In the genomic region with DNA sequence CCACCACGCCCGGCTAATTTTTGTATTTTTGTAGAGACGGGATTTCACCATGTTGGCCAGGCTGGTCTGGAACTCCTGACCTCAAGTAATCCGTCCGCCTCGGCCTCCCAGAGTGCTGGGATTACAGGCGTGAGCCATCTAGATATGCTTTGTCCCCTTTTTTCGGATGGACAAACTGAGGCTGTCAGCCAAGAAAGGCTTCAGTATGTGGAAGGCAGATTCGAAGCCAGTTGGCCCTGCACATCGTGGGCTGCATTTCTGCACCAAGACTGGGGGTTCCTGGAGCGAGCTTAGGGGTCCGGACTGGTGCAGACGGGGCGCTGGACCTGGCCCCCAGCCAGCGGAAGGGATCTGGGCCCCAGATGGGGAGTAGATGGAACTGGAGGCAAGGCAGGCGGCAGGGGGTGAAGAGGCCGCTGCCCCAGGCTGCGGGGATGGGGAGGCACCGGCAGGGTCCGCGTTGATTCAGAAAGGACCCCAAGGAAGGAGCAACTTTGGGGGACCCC, we compare ENCODE assay signal across 8 cellular contexts. TPM values are rescaled to one million over a fixed set of nuclear protein-coding genes. Genes with fewer than 3 reads are reported as not detected.
DNase-seq lines count a peak whose midpoint lies in the region; ATAC-seq and TF ChIP-seq lines count a peak whose summit lies in the region.

No MANE protein-coding gene starts in this region.

- TF ChIP-seq CTCF in kidney epithelial cell (IDR thresholded peaks at IDR 0.05; ENCODE audit: insufficient read depth, low read length, poor library complexity, severe bottlenecking) (no peak), tibial artery (IDR thresholded peaks at IDR 0.05) (no peak), GM13976 (IDR thresholded peaks at IDR 0.05; ENCODE audit: borderline replicate concordance, control extremely low read depth, extremely low read depth, insufficient read depth, missing control alignments) (no peak)

- in situ Hi-C loops in GM13976 (cut with MboI; ENCODE audit: low sequenced_read_pairs, unreplicated experiment) = no loop called here

- ATAC-seq in GM19035 (IDR thresholded peaks at IDR 0.05; ENCODE audit: unreplicated experiment) = no peak

- peaks cover 8 to 43% (median 38%) of the 10 kb centered on the region in 4 donors for H3K4me1 ChIP-seq in tibial artery

- H3K4me3 ChIP-seq in kidney epithelial cell (ENCODE audit: low read depth, low read length) (peak overlapping the region; percentile 65), tibial artery (peak overlapping the region; percentile 64)

- peak; percentile 71 for DNase-seq in activated effector memory CD4-positive, alpha-beta T cell treated with anti-CD3 and anti-CD28 coated beads, Interleukin-2, amount 50 U/mL, for 16 hours
- no peak for DNase-seq in activated effector memory CD4-positive, alpha-beta T cell treated with Interleukin-2 at 50 U/mL for 16 hours
- no peak for DNase-seq in activated T-helper 1 cell treated with anti-CD3 and anti-CD28 coated beads, Interleukin-12 subunit alpha, Interleukin-12 subunit beta, Interleukin-2, Interleukin-4 antibody, amounts not matched to agents 30 ng/mL and 10 ng/mL and 1 ng/mL, durations not matched to agents 14 hours and 24 hours and 36 hours (ENCODE audit: low spot score)
- no peak for DNase-seq in kidney epithelial cell (ENCODE audit: low read depth)
- DNase-seq in tibial artery = peak in 1 of 2 donors; percentile 77
- DNase-seq in GM13976 (ENCODE audit: low spot score) = no peak
- no peak for DNase-seq in NCI-H2029 (lab: John Stamatoyannopoulos, UW)

- peak overlapping the region; percentile 95 to 99 for H3K27ac ChIP-seq in tibial artery

- H3K4me3 Mint-ChIP-seq in activated T-helper 1 cell treated with anti-CD3 and anti-CD28 coated beads, Interleukin-12 subunit alpha, Interleukin-12 subunit beta, Interleukin-2, Interleukin-4 antibody, amounts not matched to agents 30 ng/mL and 10 ng/mL and 1 ng/mL, durations not matched to agents 14 hours and 24 hours and 36 hours = peak overlapping the region; percentile 89

- H3K9me3 ChIP-seq in tibial artery = no peaks in the 10 kb centered on the region

- H3K36me3 ChIP-seq in kidney epithelial cell (ENCODE audit: control insufficient read depth, insufficient read depth, low read length) (no peaks in the 10 kb centered on the region), tibial artery (no peaks in the 10 kb centered on the region)

- H3K9me3 Mint-ChIP-seq in activated T-helper 1 cell treated with anti-CD3 and anti-CD28 coated beads, Interleukin-12 subunit alpha, Interleukin-12 subunit beta, Interleukin-2, Interleukin-4 antibody, amounts not matched to agents 30 ng/mL and 10 ng/mL and 1 ng/mL, durations not matched to agents 14 hours and 24 hours and 36 hours = peaks cover 4% of the 10 kb centered on the region

- H3K27ac Mint-ChIP-seq in activated T-helper 1 cell treated with anti-CD3 and anti-CD28 coated beads, Interleukin-12 subunit alpha, Interleukin-12 subunit beta, Interleukin-2, Interleukin-4 antibody, amounts not matched to agents 30 ng/mL and 10 ng/mL and 1 ng/mL, durations not matched to agents 14 hours and 24 hours and 36 hours = peak overlapping the region; percentile 96

- H3K27me3 ChIP-seq in kidney epithelial cell (ENCODE audit: control insufficient read depth, insufficient read depth, low read length) (no peaks in the 10 kb centered on the region), tibial artery (no peaks in the 10 kb centered on the region)

- peaks cover 68% of the 10 kb centered on the region for H3K4me1 Mint-ChIP-seq in activated T-helper 1 cell treated with anti-CD3 and anti-CD28 coated beads, Interleukin-12 subunit alpha, Interleukin-12 subunit beta, Interleukin-2, Interleukin-4 antibody, amounts not matched to agents 30 ng/mL and 10 ng/mL and 1 ng/mL, durations not matched to agents 14 hours and 24 hours and 36 hours (ENCODE audit: low read depth)

- no peaks in the 10 kb centered on the region for H3K27me3 Mint-ChIP-seq in activated T-helper 1 cell treated with anti-CD3 and anti-CD28 coated beads, Interleukin-12 subunit alpha, Interleukin-12 subunit beta, Interleukin-2, Interleukin-4 antibody, amounts not matched to agents 30 ng/mL and 10 ng/mL and 1 ng/mL, durations not matched to agents 14 hours and 24 hours and 36 hours (ENCODE audit: insufficient read depth)

- H3K36me3 Mint-ChIP-seq in activated T-helper 1 cell treated with anti-CD3 and anti-CD28 coated beads, Interleukin-12 subunit alpha, Interleukin-12 subunit beta, Interleukin-2, Interleukin-4 antibody, amounts not matched to agents 30 ng/mL and 10 ng/mL and 1 ng/mL, durations not matched to agents 14 hours and 24 hours and 36 hours (ENCODE audit: low read depth) = peaks cover 22% of the 10 kb centered on the region

- intact Hi-C loops in activated T-helper 1 cell treated with anti-CD3 and anti-CD28 coated beads, Interleukin-12 subunit alpha, Interleukin-12 subunit beta, Interleukin-2, Interleukin-4 antibody, amounts not matched to agents 30 ng/mL and 10 ng/mL and 1 ng/mL, durations not matched to agents 14 hours and 24 hours and 36 hours (cut with micrococcal nuclease) = loop anchor here (5.0 kb wide), 2 partner anchors 126 to 204 kb away; partner anchors contain the start of genes IL12RB1 and SSBP4
- intact Hi-C loops in tibial artery (cut with DNase I; ENCODE audit: low total_unique reads) = no loop called here

RNA-seq across cellular contexts. Expression of gene JUND, which starts 9.7 kb away (rescaled TPM):
- total RNA-seq in activated T-helper 1 cell treated with anti-CD3 and anti-CD28 coated beads, Interleukin-12 subunit alpha, Interleukin-12 subunit beta, Interleukin-2, Interleukin-4 antibody, amounts not matched to agents 30 ng/mL and 10 ng/mL and 1 ng/mL, durations not matched to agents 14 hours and 24 hours and 36 hours = 431 and 455 TPM in 2 replicates
- total RNA-seq in kidney epithelial cell = 253 and 262 TPM in 2 replicates

RNA-seq across cellular contexts. Expression of gene IQCN, which starts 16.8 kb away (rescaled TPM):
- total RNA-seq in activated T-helper 1 cell treated with anti-CD3 and anti-CD28 coated beads, Interleukin-12 subunit alpha, Interleukin-12 subunit beta, Interleukin-2, Interleukin-4 antibody, amounts not matched to agents 30 ng/mL and 10 ng/mL and 1 ng/mL, durations not matched to agents 14 hours and 24 hours and 36 hours = 2.8 and 3.2 TPM in 2 replicates
- total RNA-seq in kidney epithelial cell = 0.13 and 0.21 TPM in 2 replicates

RNA-seq across cellular contexts. Expression of gene LSM4, which starts 31.8 kb away (rescaled TPM):
- 198 and 200 TPM in 2 replicates for total RNA-seq in activated T-helper 1 cell treated with anti-CD3 and anti-CD28 coated beads, Interleukin-12 subunit alpha, Interleukin-12 subunit beta, Interleukin-2, Interleukin-4 antibody, amounts not matched to agents 30 ng/mL and 10 ng/mL and 1 ng/mL, durations not matched to agents 14 hours and 24 hours and 36 hours
- total RNA-seq in kidney epithelial cell = 333 and 367 TPM in 2 replicates

RNA-seq across cellular contexts. Expression of gene PGPEP1, which starts 49.3 kb away (rescaled TPM):
- 17.9 and 21.5 TPM in 2 replicates for total RNA-seq in activated T-helper 1 cell treated with anti-CD3 and anti-CD28 coated beads, Interleukin-12 subunit alpha, Interleukin-12 subunit beta, Interleukin-2, Interleukin-4 antibody, amounts not matched to agents 30 ng/mL and 10 ng/mL and 1 ng/mL, durations not matched to agents 14 hours and 24 hours and 36 hours
- 28.8 and 34.4 TPM in 2 replicates for total RNA-seq in kidney epithelial cell
